ENCODE assay signal across 1 cellular context in the genomic region with DNA sequence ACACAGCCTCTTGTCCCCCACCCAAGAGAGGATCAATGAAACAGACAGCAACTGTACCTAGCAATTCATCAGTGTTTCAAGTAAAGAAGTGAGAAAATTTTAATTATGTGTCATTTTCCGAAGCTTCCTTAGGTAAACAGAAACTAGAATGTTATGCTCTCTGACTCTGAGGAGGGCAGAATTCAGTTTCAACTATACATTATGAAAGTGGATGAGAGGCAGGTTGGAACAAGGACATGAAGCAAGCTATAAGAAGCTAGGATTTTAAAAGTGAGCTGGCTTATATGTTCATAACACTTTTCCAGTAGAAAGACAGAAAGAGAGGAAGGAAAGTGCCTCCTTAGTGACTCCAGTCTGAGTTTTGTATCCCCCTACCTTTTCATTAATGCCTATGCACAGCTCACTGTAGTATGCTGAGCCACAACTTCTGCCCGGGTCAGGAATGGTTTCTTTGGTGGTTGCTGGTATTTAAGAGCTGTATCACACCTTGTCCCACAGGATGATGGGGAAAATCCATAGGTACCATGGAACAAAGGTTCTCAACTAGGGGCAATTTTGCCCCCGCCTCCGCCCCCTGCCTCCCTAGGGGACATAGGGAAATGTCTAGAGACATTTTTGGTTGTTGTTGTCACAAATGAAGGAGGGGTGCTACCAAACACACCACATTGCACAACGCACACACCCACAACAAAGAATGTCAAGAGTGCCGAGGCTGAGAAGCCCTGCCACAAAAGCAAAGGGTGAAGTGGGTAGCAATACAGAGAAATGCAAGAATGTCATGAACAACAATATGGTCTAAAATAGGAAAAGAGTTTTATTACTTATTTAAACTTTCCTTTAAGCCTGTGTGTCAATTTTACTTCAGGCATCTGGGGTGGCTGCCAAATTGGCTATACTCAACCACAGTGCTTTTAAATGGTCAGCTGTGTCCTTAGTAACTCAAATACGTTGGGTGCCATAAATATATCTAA.
TF ChIP-seq lines count a peak whose summit lies in the region.

No MANE protein-coding gene starts in this region.

TF ChIP-seq in GM12878, 131 proteins besides CTCF, POLR2A, EP300 and RAD21 (continued from another document and continues in another):
- no peak for TF ChIP-seq ATF3 (IDR thresholded peaks at IDR 0.05; ENCODE audit: borderline replicate concordance, extremely low read depth, low read depth, low read length)
- no peak; the same call in 1 of the 2 replicates for TF ChIP-seq TBL1XR1 (IDR thresholded peaks at IDR 0.05; ENCODE audit: low read depth, low read length)
- TF ChIP-seq ZNF622 (IDR thresholded peaks at IDR 0.05) = no peak
- peak; percentile 98 for TF ChIP-seq MEF2B (IDR thresholded peaks at IDR 0.05; ENCODE audit: partially characterized antibody, poor library complexity, severe bottlenecking)
- no peak for TF ChIP-seq RBBP5 (conservative IDR thresholded peaks at IDR 0.05)
- no peak for TF ChIP-seq MAX (IDR thresholded peaks at IDR 0.05; ENCODE audit: low read depth, low read length)
- TF ChIP-seq, protein P1, sequence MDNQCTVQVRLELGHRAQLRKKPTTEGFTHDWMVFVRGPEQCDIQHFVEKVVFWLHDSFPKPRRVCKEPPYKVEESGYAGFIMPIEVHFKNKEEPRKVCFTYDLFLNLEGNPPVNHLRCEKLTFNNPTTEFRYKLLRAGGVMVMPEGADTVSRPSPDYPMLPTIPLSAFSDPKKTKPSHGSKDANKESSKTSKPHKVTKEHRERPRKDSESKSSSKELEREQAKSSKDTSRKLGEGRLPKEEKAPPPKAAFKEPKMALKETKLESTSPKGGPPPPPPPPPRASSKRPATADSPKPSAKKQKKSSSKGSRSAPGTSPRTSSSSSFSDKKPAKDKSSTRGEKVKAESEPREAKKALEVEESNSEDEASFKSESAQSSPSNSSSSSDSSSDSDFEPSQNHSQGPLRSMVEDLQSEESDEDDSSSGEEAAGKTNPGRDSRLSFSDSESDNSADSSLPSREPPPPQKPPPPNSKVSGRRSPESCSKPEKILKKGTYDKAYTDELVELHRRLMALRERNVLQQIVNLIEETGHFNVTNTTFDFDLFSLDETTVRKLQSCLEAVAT (IDR thresholded peaks at IDR 0.05) = peak; percentile 61; the same call in 1 of the 2 replicates
- no peak for TF ChIP-seq SUPT20H (IDR thresholded peaks at IDR 0.05; ENCODE audit: borderline replicate concordance, control insufficient read depth, low read depth, low read length)
- no peak for TF ChIP-seq POU2F2 (IDR thresholded peaks at IDR 0.05; ENCODE audit: borderline replicate concordance, low read depth, low read length)
- TF ChIP-seq EZH2 (IDR thresholded peaks at IDR 0.05; ENCODE audit: borderline replicate concordance, control insufficient read depth, low read depth, low read length) = no peak
- TF ChIP-seq PML (IDR thresholded peaks at IDR 0.05; ENCODE audit: low read length) = peak; percentile 59
- TF ChIP-seq SIN3A (IDR thresholded peaks at IDR 0.05; ENCODE audit: low read depth, low read length) = no peak
- no peak for TF ChIP-seq CHD1 (IDR thresholded peaks at IDR 0.05; ENCODE audit: low read depth, low read length)
- no peak for TF ChIP-seq CBX3 (IDR thresholded peaks at IDR 0.05; ENCODE audit: borderline replicate concordance, low read depth)
- TF ChIP-seq ZNF217 (IDR thresholded peaks at IDR 0.05) = peak; percentile 39; the same call in 1 of the 2 replicates
- TF ChIP-seq HCFC1 (IDR thresholded peaks at IDR 0.05; ENCODE audit: low read length) = no peak
- TF ChIP-seq BCLAF1 (IDR thresholded peaks at IDR 0.05) = no peak
- TF ChIP-seq NBN (IDR thresholded peaks at IDR 0.05) = peak; percentile 48; the same call in 1 of the 2 replicates
- no peak for TF ChIP-seq YBX1 (IDR thresholded peaks at IDR 0.05)
- peak; percentile 71 for TF ChIP-seq NR2F1 (conservative IDR thresholded peaks at IDR 0.05)
- no peak for TF ChIP-seq HSF1 (IDR thresholded peaks at IDR 0.05; ENCODE audit: low read depth, low read length)
- no peak for TF ChIP-seq USF1 (IDR thresholded peaks at IDR 0.05; ENCODE audit: borderline replicate concordance, extremely low read length, insufficient read depth, low read depth, low read length)
- TF ChIP-seq ZNF384 (IDR thresholded peaks at IDR 0.05; ENCODE audit: borderline replicate concordance, low read depth, low read length) = no peak
- TF ChIP-seq PAX8 (IDR thresholded peaks at IDR 0.05) = no peak
- TF ChIP-seq MYB (IDR thresholded peaks at IDR 0.05; ENCODE audit: borderline replicate concordance, low read depth, low read length) = no peak
- TF ChIP-seq POLR2AphosphoS5 (IDR thresholded peaks at IDR 0.05; ENCODE audit: low read length) = no peak
- TF ChIP-seq SMC3 (IDR thresholded peaks at IDR 0.05; ENCODE audit: borderline replicate concordance, low read length) = 0 out of 2 replicates have a peak, but pooled peaks have one; percentile 10
- TF ChIP-seq CUX1 (IDR thresholded peaks at IDR 0.05; ENCODE audit: insufficient replicate concordance, low read depth, low read length) = peak; percentile 93
- TF ChIP-seq SREBF2 (IDR thresholded peaks at IDR 0.05; ENCODE audit: low read length) = no peak
- no peak for TF ChIP-seq RFX5 (IDR thresholded peaks at IDR 0.05; ENCODE audit: low read depth, low read length)
- TF ChIP-seq ZNF24 (IDR thresholded peaks at IDR 0.05) = peak; percentile 63; the same call in 1 of the 2 replicates
- TF ChIP-seq, protein P2, sequence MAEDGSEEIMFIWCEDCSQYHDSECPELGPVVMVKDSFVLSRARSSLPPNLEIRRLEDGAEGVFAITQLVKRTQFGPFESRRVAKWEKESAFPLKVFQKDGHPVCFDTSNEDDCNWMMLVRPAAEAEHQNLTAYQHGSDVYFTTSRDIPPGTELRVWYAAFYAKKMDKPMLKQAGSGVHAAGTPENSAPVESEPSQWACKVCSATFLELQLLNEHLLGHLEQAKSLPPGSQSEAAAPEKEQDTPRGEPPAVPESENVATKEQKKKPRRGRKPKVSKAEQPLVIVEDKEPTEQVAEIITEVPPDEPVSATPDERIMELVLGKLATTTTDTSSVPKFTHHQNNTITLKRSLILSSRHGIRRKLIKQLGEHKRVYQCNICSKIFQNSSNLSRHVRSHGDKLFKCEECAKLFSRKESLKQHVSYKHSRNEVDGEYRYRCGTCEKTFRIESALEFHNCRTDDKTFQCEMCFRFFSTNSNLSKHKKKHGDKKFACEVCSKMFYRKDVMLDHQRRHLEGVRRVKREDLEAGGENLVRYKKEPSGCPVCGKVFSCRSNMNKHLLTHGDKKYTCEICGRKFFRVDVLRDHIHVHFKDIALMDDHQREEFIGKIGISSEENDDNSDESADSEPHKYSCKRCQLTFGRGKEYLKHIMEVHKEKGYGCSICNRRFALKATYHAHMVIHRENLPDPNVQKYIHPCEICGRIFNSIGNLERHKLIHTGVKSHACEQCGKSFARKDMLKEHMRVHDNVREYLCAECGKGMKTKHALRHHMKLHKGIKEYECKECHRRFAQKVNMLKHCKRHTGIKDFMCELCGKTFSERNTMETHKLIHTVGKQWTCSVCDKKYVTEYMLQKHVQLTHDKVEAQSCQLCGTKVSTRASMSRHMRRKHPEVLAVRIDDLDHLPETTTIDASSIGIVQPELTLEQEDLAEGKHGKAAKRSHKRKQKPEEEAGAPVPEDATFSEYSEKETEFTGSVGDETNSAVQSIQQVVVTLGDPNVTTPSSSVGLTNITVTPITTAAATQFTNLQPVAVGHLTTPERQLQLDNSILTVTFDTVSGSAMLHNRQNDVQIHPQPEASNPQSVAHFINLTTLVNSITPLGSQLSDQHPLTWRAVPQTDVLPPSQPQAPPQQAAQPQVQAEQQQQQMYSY (CRISPR knock-in tag; IDR thresholded peaks at IDR 0.05) = no peak
- peak; percentile 98 for TF ChIP-seq IKZF1 (conservative IDR thresholded peaks at IDR 0.05)
